Comparison of ENCODE assay signal across 14 cellular contexts in genomic region chr3:137906985-137907649, GRCh38.
DNase-seq lines count a peak whose midpoint lies in the region; ATAC-seq and TF ChIP-seq lines count a peak whose summit lies in the region.
"Had no signal": no experiment of that assay in that cellular context is flagged by ENCODE, and none has a peak within 500 bp of the region (broad histone marks: within the 10 kb centered on the region; RNA-seq: fewer than 3 reads in every experiment).

No MANE protein-coding gene starts in this region.

- no peaks in the 10 kb centered on the region for H4K20me1 ChIP-seq in BLaER1

- H3K4me2 ChIP-seq in BLaER1 = peak overlapping the region; percentile 48

- H3K9me3 ChIP-seq in BLaER1 (no peaks in the 10 kb centered on the region; the same call in 1 of the 2 replicates), spleen (peaks cover 0 to 41% (median 24%) of the 10 kb centered on the region in 8 donors)
- H3K9me3 ChIP-seq: Caco-2 had no signal

- H3K36me3 ChIP-seq in BLaER1 (no peaks in the 10 kb centered on the region), spleen (no peaks in the 10 kb centered on the region)

- H3K27me3 ChIP-seq in BLaER1 = no peaks in the 10 kb centered on the region
- H3K27me3 ChIP-seq in spleen (replicated peaks in 1 of 7) = no peaks in the 10 kb centered on the region

- H3K4me1 ChIP-seq in BLaER1 = peaks cover 10% of the 10 kb centered on the region
- no peaks in the 10 kb centered on the region for H3K4me1 ChIP-seq in spleen
- H3K4me1 ChIP-seq: Caco-2 had no signal

- TF ChIP-seq CTCF in spleen (IDR thresholded peaks at IDR 0.05 in 8 of 11, conservative IDR thresholded peaks at IDR 0.05 in 3 of 11) = no peak

- no peak for ATAC-seq in GM21526 (IDR thresholded peaks at IDR 0.05; ENCODE audit: low FRiP score, unreplicated experiment)

- H3K9ac ChIP-seq in BLaER1 = no peak overlapping the region

- DNase-seq in D341Med (ENCODE audit: low spot score) (peak; percentile 68), NCI-H82 treated with DMSO at 0.1 percent for 48 hours (lab: John Stamatoyannopoulos, UW; ENCODE audit: unreplicated experiment) (peak; percentile 81), spleen (peak; percentile 66), head of caudate nucleus (no peak), EL (no peak)
- DNase-seq: Caco-2; CD4-positive, alpha-beta T cell; DMS153; DMS79; GF-D8; H9 had no signal

- no peak overlapping the region for H3K27ac ChIP-seq in BLaER1
- no peak overlapping the region for H3K27ac ChIP-seq in spleen
- H3K27ac ChIP-seq: C4-2B had no signal

- 88 to 94% (median 92%) methylated on average over 8 to 10 of the region's 10 CpGs for WGBS in spleen, 5 donors

- no peak overlapping the region for H3K4me3 ChIP-seq in BLaER1
- no peak overlapping the region for H3K4me3 ChIP-seq in spleen

- intact Hi-C loops in spleen (cut with DNase I; ENCODE audit: low total_unique reads) (no loop called here), head of caudate nucleus (cut with DNase I) (no loop called here)

- no peak for TF ChIP-seq POLR2A in spleen (IDR thresholded peaks at IDR 0.05)

Comparison
In these comparisons a context has a peak if more than half of its experiments do, and no peak if none do; other contexts are left out.
1. DNase-seq: peak in D341Med (single experiment), NCI-H82 treated with DMSO at 0.1 percent for 48 hours (single experiment) and spleen (single experiment); none in head of caudate nucleus (0 of 42) and EL (single experiment).